8 cellular contexts compared by ENCODE assay signal in genomic region chr17:40358323-40359038, GRCh38. TPM values are rescaled to one million over a fixed set of nuclear protein-coding genes. Genes with fewer than 3 reads are reported as not detected.
DNase-seq lines count a peak whose midpoint lies in the region; ATAC-seq and TF ChIP-seq lines count a peak whose summit lies in the region.

No MANE protein-coding gene starts in this region.

- no peak for ATAC-seq in GM18867 (IDR thresholded peaks at IDR 0.05; ENCODE audit: unreplicated experiment)

- peak; percentile 82 for TF ChIP-seq CTCF in WI38 (IDR thresholded peaks at IDR 0.05; ENCODE audit: low read depth, low read length)

- in situ Hi-C loops in GM23248 (cut with MboI): loop anchor here (10.0 to 25.0 kb wide), 2 partner anchors 54 to 429 kb away; partner anchors contain the start of genes KRT27, KRT28 and RARA

- H3K4me3 ChIP-seq in GM23248: peak overlapping the region; percentile 48
- H3K4me3 ChIP-seq in WI38 (ENCODE audit: low read depth, low read length): peak overlapping the region; percentile 27
- peak overlapping the region; percentile 27; the same call in 1 of the 2 replicates for H3K4me3 ChIP-seq in iPS-20b (ENCODE audit: low read length)

- no peaks in the 10 kb centered on the region for H3K27me3 ChIP-seq in GM23248 (replicated peaks; ENCODE audit: insufficient read depth)
- peaks cover 29% of the 10 kb centered on the region for H3K27me3 ChIP-seq in iPS-20b (ENCODE audit: insufficient read depth, low read length)

- H3F3A ChIP-seq in GM23248 (ENCODE audit: insufficient read depth): peaks cover 13% of the 10 kb centered on the region

- 7 to 15% methylated on average over 16 to 17 of the region's 17 CpGs for WGBS in GM23248 (ENCODE audit: low coverage in 1 of 2, low lambda C conversion rate in 2 of 2, missing lambda C conversion rate in 2 of 2), 2 experiments

- no peaks in the 10 kb centered on the region for H3K79me2 ChIP-seq in GM23248 (ENCODE audit: insufficient read depth)

- H3K9me3 ChIP-seq in GM23248 (ENCODE audit: low read depth) (no peaks in the 10 kb centered on the region), iPS-20b (ENCODE audit: insufficient read depth, low read depth, low read length) (no peaks in the 10 kb centered on the region)

- peak overlapping the region; percentile 76 for H3K4me2 ChIP-seq in GM23248 (ENCODE audit: unreplicated experiment)

- peak overlapping the region; percentile 73 for H2AFZ ChIP-seq in GM23248

- no peaks in the 10 kb centered on the region for H3K9me2 ChIP-seq in GM23248 (ENCODE audit: insufficient read depth)

- peak overlapping the region; percentile 71 for H3K9ac ChIP-seq in GM23248
- no peak overlapping the region for H3K9ac ChIP-seq in iPS-20b (ENCODE audit: low read depth, low read length)

- H3K36me3 ChIP-seq in GM23248 (ENCODE audit: low read depth) (no peaks in the 10 kb centered on the region), iPS-20b (ENCODE audit: insufficient read depth, low read depth, low read length) (peaks cover 2% of the 10 kb centered on the region; the same call in 1 of the 2 replicates)

- no peaks in the 10 kb centered on the region for H3K4me1 ChIP-seq in GM23248 (ENCODE audit: insufficient read depth)
- peaks cover 15% of the 10 kb centered on the region for H3K4me1 ChIP-seq in iPS-20b (ENCODE audit: insufficient read depth, low read length)

- no peaks in the 10 kb centered on the region for H4K20me1 ChIP-seq in GM23248 (ENCODE audit: insufficient read depth)

- DNase-seq in AG08396 (ENCODE audit: low spot score): peak; percentile 94
- peak; percentile 90 for DNase-seq in GM23248
- peak; percentile 77 for DNase-seq in NCI-H2227 treated with DMSO at 0.1 percent for 48 hours (lab: John Stamatoyannopoulos, UW)
- peak; percentile 46 for DNase-seq in brain pericyte (ENCODE audit: low read depth, low spot score)
- DNase-seq in stimulated activated CD4-positive, alpha-beta T cell treated with anti-CD3 and anti-CD28 coated beads, Interleukin-12 subunit alpha, Interleukin-12 subunit beta, amount 100 ng/mL, for 24 hours (ENCODE audit: low read depth in 2 of 2): peak; percentile 75 to 92

- peak overlapping the region; percentile 63 for H3K27ac ChIP-seq in GM23248
- no peak overlapping the region for H3K27ac ChIP-seq in iPS-20b (ENCODE audit: low read length)

RNA-seq across cellular contexts. Expression of gene GJD3, which starts 6.1 kb away (rescaled TPM):
- total RNA-seq in GM23248 (2014; rRNA removed; shearing (Covaris generic)): 1.2 TPM in 1 of 2 replicates, not detected in the other
- polyA plus RNA-seq in GM23248 (2016; fragmentation: Nextera tagmentation; extraction: Ambion mirVana): 1.3 and 2.0 TPM in 2 replicates

RNA-seq across cellular contexts. Expression of gene RARA, which starts 49.5 kb away (rescaled TPM):
- 32.2 and 38.9 TPM in 2 replicates for total RNA-seq in GM23248 (2014; rRNA removed; shearing (Covaris generic))
- 23.7 and 24.5 TPM in 2 replicates for polyA plus RNA-seq in GM23248 (2016; fragmentation: Nextera tagmentation; extraction: Ambion mirVana)

RNA-seq across cellular contexts. Expression of gene TOP2A, which starts 59.2 kb away (rescaled TPM):
- total RNA-seq in GM23248 (2014; rRNA removed; shearing (Covaris generic)): 71.4 and 75.8 TPM in 2 replicates
- 39.6 and 47.0 TPM in 2 replicates for polyA plus RNA-seq in GM23248 (2016; fragmentation: Nextera tagmentation; extraction: Ambion mirVana)
